ENCODE assay signal across 20 cellular contexts in the genomic region with DNA sequence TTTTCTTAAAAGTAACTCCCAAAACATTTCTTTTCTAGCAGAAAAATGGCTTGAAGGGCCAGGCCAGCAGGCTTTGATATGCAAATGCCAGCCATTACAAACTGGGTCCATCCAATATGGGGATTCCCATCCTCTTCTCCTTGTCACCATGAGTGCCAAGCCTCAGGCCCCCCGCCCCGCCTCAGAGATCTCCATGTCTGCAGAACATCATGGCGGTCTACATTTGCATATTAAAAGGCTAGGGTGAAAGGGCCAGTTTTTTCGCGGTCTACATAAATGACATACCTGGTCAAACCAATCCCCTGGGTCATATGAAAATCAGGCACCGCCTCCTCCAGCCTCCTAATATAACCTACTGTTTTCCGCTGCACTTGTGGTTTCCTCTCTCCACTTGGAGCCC.
DNase-seq lines count a peak whose midpoint lies in the region; ATAC-seq and TF ChIP-seq lines count a peak whose summit lies in the region.
"Had no signal": no experiment of that assay in that cellular context is flagged by ENCODE, and none has a peak within 500 bp of the region (broad histone marks: within the 10 kb centered on the region; RNA-seq: fewer than 3 reads in every experiment).

No MANE protein-coding gene starts in this region.

- TF ChIP-seq CTCF in gastroesophageal sphincter (IDR thresholded peaks at IDR 0.05): no peak

- WGBS in gastroesophageal sphincter (ENCODE audit: low coverage in 1 of 2), 2 donors: 81 to 85% methylated on average over 4 to 7 of the region's 7 CpGs

- H3K9ac ChIP-seq in BLaER1 treated with 17β-estradiol and CSF1 and Interleukin-3, amounts not matched to agents 10 nM and 100 nM: no peak overlapping the region
- H3K9ac ChIP-seq: GM23248 had no signal

- no peaks in the 10 kb centered on the region for H3K36me3 ChIP-seq in BLaER1 treated with 17β-estradiol and CSF1 and Interleukin-3, amounts not matched to agents 10 nM and 100 nM
- H3K36me3 ChIP-seq in gastroesophageal sphincter: no peaks in the 10 kb centered on the region

- TF ChIP-seq EP300 in gastroesophageal sphincter (IDR thresholded peaks at IDR 0.05): no peak

- H3K9me3 ChIP-seq in BLaER1 treated with 17β-estradiol and CSF1 and Interleukin-3, amounts not matched to agents 10 nM and 100 nM (replicated peaks in 1 of 11): peaks cover 20 to 41% (median 27%) of the 10 kb centered on the region in 11 experiments
- peaks cover 0 to 7% (median 0%) of the 10 kb centered on the region in 3 donors for H3K9me3 ChIP-seq in gastroesophageal sphincter

- peak; percentile 4 for DNase-seq in NCI-H526 treated with DMSO at 0.1 percent for 48 hours (lab: John Stamatoyannopoulos, UW)
- DNase-seq in iPS DF 4.7 (ENCODE audit: extremely low read depth, low spot score): peak; percentile 36
- DNase-seq in activated T-helper 1 cell treated with anti-CD3 and anti-CD28 coated beads, Interleukin-12 subunit alpha, Interleukin-12 subunit beta, Interleukin-2, Interleukin-4 antibody, amounts not matched to agents 30 ng/mL and 10 ng/mL and 1 ng/mL, durations not matched to agents 14 hours and 24 hours and 36 hours (ENCODE audit: low spot score): no peak
- DNase-seq: 8988T; C1 segment of cervical spinal cord; CD4-positive, CD25-positive, alpha-beta regulatory T cell; CD8-positive, alpha-beta memory T cell; COR-L47; DMS 273 treated with DMSO at 0.1 percent for 48 hours; DMS53; DND-41; EL; GM23248; HCEC 1CT had no signal

- no peaks in the 10 kb centered on the region for H3K36me3 Mint-ChIP-seq in activated T-helper 1 cell treated with anti-CD3 and anti-CD28 coated beads, Interleukin-12 subunit alpha, Interleukin-12 subunit beta, Interleukin-2, Interleukin-4 antibody, amounts not matched to agents 30 ng/mL and 10 ng/mL and 1 ng/mL, durations not matched to agents 14 hours and 24 hours and 36 hours (ENCODE audit: low read depth)
- H3K36me3 Mint-ChIP-seq: CD4-positive, CD25-positive, alpha-beta regulatory T cell; CD8-positive, alpha-beta memory T cell had no signal

- H4K20me1 ChIP-seq in BLaER1 treated with 17β-estradiol and CSF1 and Interleukin-3, amounts not matched to agents 10 nM and 100 nM: no peaks in the 10 kb centered on the region

- no peaks in the 10 kb centered on the region for H3K27me3 ChIP-seq in BLaER1 treated with 17β-estradiol and CSF1 and Interleukin-3, amounts not matched to agents 10 nM and 100 nM
- H3K27me3 ChIP-seq in gastroesophageal sphincter: no peaks in the 10 kb centered on the region

- H3K4me1 Mint-ChIP-seq in activated T-helper 1 cell treated with anti-CD3 and anti-CD28 coated beads, Interleukin-12 subunit alpha, Interleukin-12 subunit beta, Interleukin-2, Interleukin-4 antibody, amounts not matched to agents 30 ng/mL and 10 ng/mL and 1 ng/mL, durations not matched to agents 14 hours and 24 hours and 36 hours (ENCODE audit: low read depth): no peaks in the 10 kb centered on the region
- H3K4me1 Mint-ChIP-seq: CD4-positive, CD25-positive, alpha-beta regulatory T cell; CD8-positive, alpha-beta memory T cell; IgD-negative memory B cell had no signal

- H3K27me3 Mint-ChIP-seq in activated T-helper 1 cell treated with anti-CD3 and anti-CD28 coated beads, Interleukin-12 subunit alpha, Interleukin-12 subunit beta, Interleukin-2, Interleukin-4 antibody, amounts not matched to agents 30 ng/mL and 10 ng/mL and 1 ng/mL, durations not matched to agents 14 hours and 24 hours and 36 hours (ENCODE audit: insufficient read depth): no peaks in the 10 kb centered on the region
- H3K27me3 Mint-ChIP-seq: CD4-positive, CD25-positive, alpha-beta regulatory T cell; IgD-negative memory B cell had no signal

- no peak overlapping the region for H3K27ac ChIP-seq in BLaER1 treated with 17β-estradiol and CSF1 and Interleukin-3, amounts not matched to agents 10 nM and 100 nM
- H3K27ac ChIP-seq in gastroesophageal sphincter: no peak overlapping the region
- H3K27ac ChIP-seq: GM23248 had no signal

- H3K4me3 ChIP-seq in BLaER1 treated with 17β-estradiol and CSF1 and Interleukin-3, amounts not matched to agents 10 nM and 100 nM: no peak overlapping the region
- no peak overlapping the region for H3K4me3 ChIP-seq in gastroesophageal sphincter
- H3K4me3 ChIP-seq: GM23248 had no signal

- no peak overlapping the region for H3K4me3 Mint-ChIP-seq in activated T-helper 1 cell treated with anti-CD3 and anti-CD28 coated beads, Interleukin-12 subunit alpha, Interleukin-12 subunit beta, Interleukin-2, Interleukin-4 antibody, amounts not matched to agents 30 ng/mL and 10 ng/mL and 1 ng/mL, durations not matched to agents 14 hours and 24 hours and 36 hours
- H3K4me3 Mint-ChIP-seq: CD4-positive, CD25-positive, alpha-beta regulatory T cell; CD8-positive, alpha-beta memory T cell; IgD-negative memory B cell had no signal

- no peak overlapping the region for H3K27ac Mint-ChIP-seq in activated T-helper 1 cell treated with anti-CD3 and anti-CD28 coated beads, Interleukin-12 subunit alpha, Interleukin-12 subunit beta, Interleukin-2, Interleukin-4 antibody, amounts not matched to agents 30 ng/mL and 10 ng/mL and 1 ng/mL, durations not matched to agents 14 hours and 24 hours and 36 hours
- H3K27ac Mint-ChIP-seq: CD4-positive, CD25-positive, alpha-beta regulatory T cell; CD8-positive, alpha-beta memory T cell; IgD-negative memory B cell had no signal

- H3K4me1 ChIP-seq in BLaER1 treated with 17β-estradiol and CSF1 and Interleukin-3, amounts not matched to agents 10 nM and 100 nM: peaks cover 0 to 17% (median 7%) of the 10 kb centered on the region in 10 experiments; a peak in 10 of 20 replicates
- H3K4me1 ChIP-seq in gastroesophageal sphincter: no peaks in the 10 kb centered on the region

- intact Hi-C loops in activated T-helper 1 cell treated with anti-CD3 and anti-CD28 coated beads, Interleukin-12 subunit alpha, Interleukin-12 subunit beta, Interleukin-2, Interleukin-4 antibody, amounts not matched to agents 30 ng/mL and 10 ng/mL and 1 ng/mL, durations not matched to agents 14 hours and 24 hours and 36 hours (cut with micrococcal nuclease): no loop called here

- peak overlapping the region in 8 of 11 experiments; percentile 31 to 60 (median 42); a peak in 14 of 22 replicates for H3K4me2 ChIP-seq in BLaER1 treated with 17β-estradiol and CSF1 and Interleukin-3, amounts not matched to agents 10 nM and 100 nM

- no peak for TF ChIP-seq POLR2A in gastroesophageal sphincter (IDR thresholded peaks at IDR 0.05)

- H3K9me3 Mint-ChIP-seq in activated T-helper 1 cell treated with anti-CD3 and anti-CD28 coated beads, Interleukin-12 subunit alpha, Interleukin-12 subunit beta, Interleukin-2, Interleukin-4 antibody, amounts not matched to agents 30 ng/mL and 10 ng/mL and 1 ng/mL, durations not matched to agents 14 hours and 24 hours and 36 hours: peaks cover 15% of the 10 kb centered on the region

- ATAC-seq in gastroesophageal sphincter: no peak
- no peak for ATAC-seq in HG03520 (IDR thresholded peaks at IDR 0.05; ENCODE audit: unreplicated experiment)
- no peak for ATAC-seq in HG02798 (IDR thresholded peaks at IDR 0.05; ENCODE audit: poor library complexity, unreplicated experiment)
- ATAC-seq: HepG2 had no signal
